ENCODE assay signal across 16 cellular contexts in genomic region chr2:174636979-174637378, GRCh38. TPM values are rescaled to one million over a fixed set of nuclear protein-coding genes. Genes with fewer than 3 reads are reported as not detected.
A peak's percentile ranks its signal among the peaks of the same experiment; 100 is the strongest.
DNase-seq lines count a peak whose midpoint lies in the region; ATAC-seq and TF ChIP-seq lines count a peak whose summit lies in the region.
"Had no signal": no experiment of that assay in that cellular context is flagged by ENCODE, and none has a peak within 500 bp of the region (broad histone marks: within the 10 kb centered on the region; RNA-seq: fewer than 3 reads in every experiment).

No MANE protein-coding gene starts in this region.

- peak overlapping the region; percentile 98 for H3K27ac Mint-ChIP-seq in activated naive CD4-positive, alpha-beta T cell treated with anti-CD3 and anti-CD28 coated beads, Interleukin-2, amount 10 ng/mL, durations not matched to agents 7 days and 5 days
- H3K27ac Mint-ChIP-seq in effector memory CD8-positive, alpha-beta T cell, result peak overlapping the region; percentile 94 to 96

- H3K36me3 ChIP-seq in PC-9 (ENCODE audit: low read depth) (no peaks in the 10 kb centered on the region), vagina (no peaks in the 10 kb centered on the region), SJCRH30 (no peaks in the 10 kb centered on the region; the same call in 1 of the 2 replicates)
- H3K36me3 ChIP-seq: BE2C, Peyer's patch had no signal

- no peaks in the 10 kb centered on the region for H3F3A ChIP-seq in PC-9 (ENCODE audit: insufficient read depth, low read depth)

- H3K27ac ChIP-seq in PC-9, result no peak overlapping the region
- peak overlapping the region; percentile 28 for H3K27ac ChIP-seq in vagina
- no peak overlapping the region for H3K27ac ChIP-seq in SJCRH30
- H3K27ac ChIP-seq: dorsolateral prefrontal cortex, Peyer's patch had no signal

- TF ChIP-seq CTCF in PC-9 (conservative IDR thresholded peaks at IDR 0.05) (0 out of 2 replicates have a peak, but pooled peaks have one; percentile 17), vagina (IDR thresholded peaks at IDR 0.05) (no peak)

- ATAC-seq in effector memory CD8-positive, alpha-beta T cell (replicated peaks), result no peak
- ATAC-seq in GM21526 (IDR thresholded peaks at IDR 0.05; ENCODE audit: low FRiP score, unreplicated experiment) (no peak), HG03565 (IDR thresholded peaks at IDR 0.05; ENCODE audit: unreplicated experiment) (no peak)

- TF ChIP-seq POLR2A in vagina (IDR thresholded peaks at IDR 0.05), result no peak

- H3K27me3 Mint-ChIP-seq in activated naive CD4-positive, alpha-beta T cell treated with anti-CD3 and anti-CD28 coated beads, Interleukin-2, amount 10 ng/mL, durations not matched to agents 7 days and 5 days, result no peaks in the 10 kb centered on the region
- no peaks in the 10 kb centered on the region for H3K27me3 Mint-ChIP-seq in effector memory CD8-positive, alpha-beta T cell

- no peak overlapping the region for H3K4me2 ChIP-seq in PC-9

- H3K9me2 ChIP-seq in PC-9 (ENCODE audit: insufficient read depth), result no peaks in the 10 kb centered on the region

- POLR2A ChIA-PET in PC-9 (lab: Charles Lee; ENCODE audit: unreplicated experiment), result no interaction called here

- no peak overlapping the region for H2AFZ ChIP-seq in PC-9

- H3K9me3 ChIP-seq in PC-9 (ENCODE audit: insufficient read depth, low read depth) (no peaks in the 10 kb centered on the region), vagina (peaks cover 3% of the 10 kb centered on the region), SJCRH30 (replicated peaks) (peaks cover 5% of the 10 kb centered on the region; the same call in 1 of the 2 replicates)
- H3K9me3 ChIP-seq: BE2C, Peyer's patch had no signal

- no peaks in the 10 kb centered on the region for H3K9me3 Mint-ChIP-seq in activated naive CD4-positive, alpha-beta T cell treated with anti-CD3 and anti-CD28 coated beads, Interleukin-2, amount 10 ng/mL, durations not matched to agents 7 days and 5 days
- H3K9me3 Mint-ChIP-seq in effector memory CD8-positive, alpha-beta T cell, result no peaks in the 10 kb centered on the region

- H3K79me2 ChIP-seq in PC-9 (ENCODE audit: low read depth), result no peaks in the 10 kb centered on the region

- H3K4me1 Mint-ChIP-seq in activated naive CD4-positive, alpha-beta T cell treated with anti-CD3 and anti-CD28 coated beads, Interleukin-2, amount 10 ng/mL, durations not matched to agents 7 days and 5 days, result peaks cover 47% of the 10 kb centered on the region
- H3K4me1 Mint-ChIP-seq in effector memory CD8-positive, alpha-beta T cell (ENCODE audit: low read depth in 2 of 2), result peaks cover 34 to 60% of the 10 kb centered on the region in 2 donors

- intact Hi-C loops in PC-9 (cut with micrococcal nuclease; ENCODE audit: unreplicated experiment) (no loop called here), vagina (cut with DNase I) (no loop called here)

- no TSS peak for BruUV-seq in PC-9 (replicated peaks; lab: Mats Ljungman, UMichigan)

- H3K4me1 ChIP-seq in PC-9 (replicated peaks; ENCODE audit: insufficient read depth), result no peaks in the 10 kb centered on the region
- H3K4me1 ChIP-seq in vagina, result peaks cover 41% of the 10 kb centered on the region
- no peaks in the 10 kb centered on the region for H3K4me1 ChIP-seq in SJCRH30
- H3K4me1 ChIP-seq: BE2C had no signal

- no peaks in the 10 kb centered on the region for H4K20me1 ChIP-seq in PC-9 (ENCODE audit: insufficient read depth)

- no peak overlapping the region for H3K4me3 ChIP-seq in PC-9
- no peak overlapping the region for H3K4me3 ChIP-seq in vagina
- no peak overlapping the region for H3K4me3 ChIP-seq in SJCRH30
- H3K4me3 ChIP-seq: dorsolateral prefrontal cortex, Peyer's patch had no signal

- no peak for DNase-seq in activated naive CD4-positive, alpha-beta T cell treated with anti-CD3 and anti-CD28 coated beads, Interleukin-2, amount 10 ng/mL, durations not matched to agents 7 days and 5 days
- no peak for DNase-seq in activated naive CD4-positive, alpha-beta T cell (lab: John Stamatoyannopoulos, UW)
- DNase-seq in PC-9 (no peak), vagina (ENCODE audit: extremely low spot score in 2 of 2) (no peak), SJCRH30 (no peak)
- DNase-seq in effector memory CD8-positive, alpha-beta T cell, result no peak
- DNase-seq: aorta; BE2C; dorsolateral prefrontal cortex; foreskin melanocyte; NCI-H1092; NCI-H446 treated with DMSO at 0.1 percent for 48 hours; Peyer's patch; stimulated activated CD4-positive, alpha-beta T cell treated with anti-CD3 and anti-CD28 coated beads, Interleukin-1b, Interleukin-23, amount 100 ng/mL, for 48 hours had no signal

- H3K4me3 Mint-ChIP-seq in activated naive CD4-positive, alpha-beta T cell treated with anti-CD3 and anti-CD28 coated beads, Interleukin-2, amount 10 ng/mL, durations not matched to agents 7 days and 5 days, result peak overlapping the region; percentile 14
- H3K4me3 Mint-ChIP-seq in effector memory CD8-positive, alpha-beta T cell, result no peak overlapping the region

- CTCF ChIA-PET in activated naive CD4-positive, alpha-beta T cell treated with anti-CD3 and anti-CD28 coated beads, Interleukin-2, amount 10 ng/mL, durations not matched to agents 7 days and 5 days (lab: Charles Lee), result interaction anchor here (0.6 to 1.2 kb wide), 4 partner anchors 14 to 68 kb away, joined by 3 read pairs; no protein-coding TSS in a partner anchor
- CTCF ChIA-PET in PC-9 (lab: Charles Lee), result no interaction called here

- H3K36me3 Mint-ChIP-seq in activated naive CD4-positive, alpha-beta T cell treated with anti-CD3 and anti-CD28 coated beads, Interleukin-2, amount 10 ng/mL, durations not matched to agents 7 days and 5 days, result peaks cover 32% of the 10 kb centered on the region
- peaks cover 28% of the 10 kb centered on the region for H3K36me3 Mint-ChIP-seq in effector memory CD8-positive, alpha-beta T cell (ENCODE audit: insufficient read depth)

- no peaks in the 10 kb centered on the region for H3K27me3 ChIP-seq in PC-9 (ENCODE audit: insufficient read depth, low read depth)
- H3K27me3 ChIP-seq in vagina, result no peaks in the 10 kb centered on the region
- H3K27me3 ChIP-seq in SJCRH30, result no peaks in the 10 kb centered on the region
- H3K27me3 ChIP-seq: BE2C, dorsolateral prefrontal cortex, Peyer's patch had no signal

RNA-seq across cellular contexts. Expression of gene WIPF1, which starts 39.4 kb away (rescaled TPM):
- total RNA-seq in PC-9 (2021) (0.46 and 1.3 TPM in 2 replicates), vagina (20.4 TPM)
- total RNA-seq in SJCRH30 (2014; rRNA removed; shearing (Covaris generic)), result 14.8 and 18.8 TPM in 2 replicates
